In the genomic region with DNA sequence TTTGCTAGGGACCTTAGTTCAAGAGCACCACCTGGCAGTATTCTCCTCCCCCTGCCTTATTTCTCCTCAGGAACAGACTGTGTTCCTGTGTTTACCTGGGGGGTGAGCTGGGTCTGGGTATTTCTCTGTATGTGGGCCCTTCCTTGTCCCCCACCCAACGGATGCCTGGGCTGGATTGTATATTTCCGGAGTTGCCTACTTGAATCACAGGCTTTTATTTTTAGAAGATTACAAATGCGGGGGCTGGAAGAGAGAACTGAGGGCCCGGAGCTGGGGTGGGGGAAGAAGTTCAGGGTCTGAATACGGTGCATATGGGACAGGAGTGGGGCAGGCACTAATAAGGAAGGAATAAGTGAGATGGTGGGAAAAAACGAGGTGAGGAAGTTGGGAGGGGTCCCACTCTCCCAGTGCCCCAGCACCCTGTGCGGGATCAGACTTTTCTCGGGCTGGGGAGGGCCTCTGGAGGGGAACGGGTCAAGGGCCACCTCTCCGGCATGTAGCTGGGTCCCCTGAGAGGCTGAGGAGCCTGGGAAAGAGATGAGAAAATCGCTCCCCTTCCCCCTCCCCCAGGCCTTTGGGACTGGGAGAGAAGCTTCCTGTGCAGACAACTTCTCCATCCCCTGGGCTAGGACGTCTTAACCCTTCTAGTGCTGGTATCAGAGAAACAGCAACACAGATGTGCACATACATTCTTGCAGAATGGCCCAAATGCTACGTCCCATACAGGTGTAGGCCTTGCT, we compare ENCODE assay signal across 12 cellular contexts. TPM values are rescaled to one million over a fixed set of nuclear protein-coding genes. Genes with fewer than 3 reads are reported as not detected.
DNase-seq lines count a peak whose midpoint lies in the region; FAIRE-seq and TF ChIP-seq lines count a peak whose summit lies in the region.
"Had no signal": no experiment of that assay in that cellular context is flagged by ENCODE, and none has a peak within 500 bp of the region (broad histone marks: within the 10 kb centered on the region; RNA-seq: fewer than 3 reads in every experiment).

No MANE protein-coding gene starts in this region.

- peaks cover 0 to 9% (median 2%) of the 10 kb centered on the region in 3 experiments; a peak in 5 of 7 replicates for H3K36me3 Mint-ChIP-seq in H9 (ENCODE audit: insufficient read depth in 1 of 3, low read depth in 3 of 3)
- peaks cover 12% of the 10 kb centered on the region for H3K36me3 Mint-ChIP-seq in Calu3 (ENCODE audit: insufficient read depth, unreplicated experiment)
- H3K36me3 Mint-ChIP-seq: activated naive CD4-positive, alpha-beta T cell treated with anti-CD3 and anti-CD28 coated beads, Interleukin-2, amount 50 U/mL, for 72 hours had no signal

- H4K20me1 ChIP-seq in H9 (ENCODE audit: control insufficient read depth, insufficient read depth, insufficient read length), result no peaks in the 10 kb centered on the region

- no peaks in the 10 kb centered on the region for H3K79me1 ChIP-seq in H9 (ENCODE audit: insufficient read depth, low read depth, low read length, poor library complexity, severe bottlenecking)

- no peak overlapping the region for H2AK5ac ChIP-seq in H9 (ENCODE audit: insufficient read length, low read length)

- BruUV-seq in Calu3 (replicated peaks; lab: Mats Ljungman, UMichigan), result no TSS peak

- no peak overlapping the region for H4K8ac ChIP-seq in H9 (replicated peaks; ENCODE audit: insufficient read length, low read depth, low read length)

- H3K27me3 ChIP-seq in H9 (ENCODE audit: insufficient read depth, low read length), result no peaks in the 10 kb centered on the region
- peaks cover 0 to 16% (median 11%) of the 10 kb centered on the region in 5 donors for H3K27me3 ChIP-seq in subcutaneous abdominal adipose tissue (ENCODE audit: control insufficient read depth in 5 of 5, insufficient read depth in 4 of 5, low read length in 5 of 5)

- no peak overlapping the region for H2BK15ac ChIP-seq in H9 (ENCODE audit: low read depth, low read length)

- H3K9me3 Mint-ChIP-seq in H9, result no peaks in the 10 kb centered on the region
- H3K9me3 Mint-ChIP-seq in Calu3 (ENCODE audit: low read depth, unreplicated experiment), result no peaks in the 10 kb centered on the region
- H3K9me3 Mint-ChIP-seq: activated CD4-positive, alpha-beta T cell treated with anti-CD3 and anti-CD28 coated beads, Interleukin-2, amount 10 ng/mL, durations not matched to agents 7 days and 5 days; activated naive CD4-positive, alpha-beta T cell treated with anti-CD3 and anti-CD28 coated beads, Interleukin-2, amount 50 U/mL, for 72 hours had no signal

- CTCF ChIA-PET in Calu3 (lab: Charles Lee), result no interaction called here

- H3K79me2 ChIP-seq in H9 (ENCODE audit: insufficient read depth, low read length), result no peaks in the 10 kb centered on the region

- no peak overlapping the region for H3K27ac ChIP-seq in H9 (ENCODE audit: insufficient read length, low read depth, low read length)
- peak overlapping the region; percentile 26 to 70 for H3K27ac ChIP-seq in kidney (ENCODE audit: low read depth in 2 of 2, low read length in 2 of 2)
- H3K27ac ChIP-seq in subcutaneous abdominal adipose tissue (ENCODE audit: low read depth, low read length), result peak overlapping the region; percentile 57
- H3K27ac ChIP-seq: HL-60 had no signal

- no peak overlapping the region for H4K91ac ChIP-seq in H9 (ENCODE audit: insufficient read length, low read depth, low read length)

- H3K4me1 Mint-ChIP-seq in H9, result peaks cover 68 to 79% of the 10 kb centered on the region in 2 experiments
- H3K4me1 Mint-ChIP-seq in Calu3 (ENCODE audit: low read depth, unreplicated experiment), result peaks cover 40% of the 10 kb centered on the region

- no peak overlapping the region for H3K4ac ChIP-seq in H9 (ENCODE audit: low read depth, low read length)

- no peak overlapping the region for H2BK20ac ChIP-seq in H9 (ENCODE audit: low read depth, low read length, poor library complexity, severe bottlenecking)

- no peaks in the 10 kb centered on the region for H3K23me2 ChIP-seq in H9 (ENCODE audit: insufficient read length, low read depth, low read length, poor library complexity, severe bottlenecking)

- no peak overlapping the region for H2BK5ac ChIP-seq in H9 (ENCODE audit: insufficient read length, low read length)

- H2AFZ ChIP-seq in H9 (ENCODE audit: low read length), result no peak overlapping the region

- no peak overlapping the region; the same call in 1 of the 2 replicates for H3K14ac ChIP-seq in H9 (ENCODE audit: insufficient read depth, low read length)

- DNase-seq in H9 (peak; percentile 60), cardiac fibroblast (ENCODE audit: low read depth in 2 of 2) (peak; percentile 67 to 84), kidney (peak; percentile 65), SW480 (ENCODE audit: low spot score) (no peak), Calu3 (no peak), amygdala (lab: John Stamatoyannopoulos, UW) (no peak)
- DNase-seq: activated CD4-positive, alpha-beta T cell treated with anti-CD3 and anti-CD28 coated beads, Interleukin-2, amount 10 ng/mL, durations not matched to agents 7 days and 5 days; NCI-H1694 treated with DMSO at 0.1 percent for 48 hours; stimulated activated CD4-positive, alpha-beta T cell treated with anti-CD3 and anti-CD28 coated beads, Interleukin-2, amount 100 ng/mL, for 48 hours had no signal

- H2BK120ac ChIP-seq in H9 (ENCODE audit: low read depth, low read length, poor library complexity, severe bottlenecking), result no peak overlapping the region

- no peak overlapping the region for H2BK12ac ChIP-seq in H9 (ENCODE audit: insufficient read length, low read depth, low read length)

- H3K9ac ChIP-seq in H9 (ENCODE audit: extremely low read depth, insufficient read length, low read length), result no peak overlapping the region
- peak overlapping the region in 1 of 2 donors; percentile 55 for H3K9ac ChIP-seq in kidney (ENCODE audit: low read length in 2 of 2)
- H3K9ac ChIP-seq in subcutaneous abdominal adipose tissue (ENCODE audit: low read length in 5 of 5), result no peak overlapping the region

- H3K27ac Mint-ChIP-seq in H9 (peak overlapping the region; percentile 42 to 90 (median 75); a peak in 6 of 7 replicates), Calu3 (ENCODE audit: unreplicated experiment) (no peak overlapping the region)
- H3K27ac Mint-ChIP-seq: activated CD4-positive, alpha-beta T cell treated with anti-CD3 and anti-CD28 coated beads, Interleukin-2, amount 10 ng/mL, durations not matched to agents 7 days and 5 days had no signal

- H3T11ph ChIP-seq in H9 (ENCODE audit: low read length), result no peak overlapping the region

- no peak overlapping the region for H3K4me2 ChIP-seq in H9 (ENCODE audit: insufficient read depth, insufficient read length, low read length)

- H3K4me1 ChIP-seq in H9 (ENCODE audit: insufficient read depth, low read length) (peaks cover 29% of the 10 kb centered on the region), kidney (ENCODE audit: control insufficient read depth in 1 of 2, insufficient read depth in 1 of 2, low read depth in 1 of 2, low read length in 2 of 2) (peaks cover 33 to 35% of the 10 kb centered on the region in 2 donors), subcutaneous abdominal adipose tissue (ENCODE audit: control insufficient read depth in 5 of 5, insufficient read depth in 5 of 5, low read length in 5 of 5) (peaks cover 6 to 69% (median 20%) of the 10 kb centered on the region in 5 donors)

- H3K4me3 ChIP-seq in cardiac fibroblast (replicated peaks in 1 of 2; ENCODE audit: low read depth in 2 of 2, low read length in 2 of 2) (peak overlapping the region in 1 of 2 donors; percentile 1), kidney (ENCODE audit: low read length in 2 of 2) (no peak overlapping the region), subcutaneous abdominal adipose tissue (ENCODE audit: low read depth in 1 of 5, low read length in 5 of 5) (peak overlapping the region in 2 of 5 donors; percentile 12 to 24)

- FAIRE-seq in kidney (lab: Jason Lieb, UNC), result no peak

- TF ChIP-seq CTCF in H9 (conservative IDR thresholded peaks at IDR 0.05) (no peak), cardiac fibroblast (IDR thresholded peaks at IDR 0.05; ENCODE audit: low read depth, low read length) (no peak), kidney (IDR thresholded peaks at IDR 0.05; ENCODE audit: borderline replicate concordance, extremely low read depth, insufficient read depth) (no peak), Calu3 (IDR thresholded peaks at IDR 0.05; ENCODE audit: unreplicated experiment) (no peak)

- no peak overlapping the region for H3K23ac ChIP-seq in H9 (ENCODE audit: insufficient read length, low read depth, low read length)

- H4K5ac ChIP-seq in H9 (ENCODE audit: insufficient read length, low read depth, low read length), result no peak overlapping the region

- H3K18ac ChIP-seq in H9 (ENCODE audit: insufficient read length, low read depth, low read length), result no peak overlapping the region

- no peaks in the 10 kb centered on the region for H3K36me3 ChIP-seq in kidney (ENCODE audit: control insufficient read depth in 1 of 2, insufficient read depth in 2 of 2, low read length in 2 of 2)
- no peaks in the 10 kb centered on the region for H3K36me3 ChIP-seq in subcutaneous abdominal adipose tissue (ENCODE audit: control insufficient read depth in 5 of 5, insufficient read depth in 5 of 5, low read length in 5 of 5)

- no peak overlapping the region for H3K56ac ChIP-seq in H9 (ENCODE audit: insufficient read length, low read depth, low read length)

- H3K9me3 ChIP-seq in H9 (ENCODE audit: control insufficient read depth, low read depth, low read length) (no peaks in the 10 kb centered on the region), kidney (ENCODE audit: control insufficient read depth in 1 of 2, low read length in 2 of 2) (no peaks in the 10 kb centered on the region), subcutaneous abdominal adipose tissue (ENCODE audit: control insufficient read depth in 5 of 5, low read length in 5 of 5) (no peaks in the 10 kb centered on the region)

- H3K27me3 Mint-ChIP-seq in H9 (ENCODE audit: low read depth), result no peaks in the 10 kb centered on the region
- H3K27me3 Mint-ChIP-seq in Calu3 (ENCODE audit: unreplicated experiment), result no peaks in the 10 kb centered on the region

- intact Hi-C loops in kidney (cut with DNase I), result no loop called here
- intact Hi-C loops in Calu3 (cut with micrococcal nuclease; ENCODE audit: unreplicated experiment), result no loop called here

- H3K4me3 Mint-ChIP-seq in H9, result peak overlapping the region in 1 of 2 experiments; percentile 46; a peak in 2 of 5 replicates
- H3K4me3 Mint-ChIP-seq in Calu3 (ENCODE audit: low read depth, unreplicated experiment), result no peak overlapping the region
- H3K4me3 Mint-ChIP-seq: activated CD4-positive, alpha-beta T cell treated with anti-CD3 and anti-CD28 coated beads, Interleukin-2, amount 10 ng/mL, durations not matched to agents 7 days and 5 days had no signal

- no CpG with 5 or more reads among the region's 13 CpGs for WGBS in H9 (ENCODE audit: extremely low coverage, insufficient read length, low lambda C conversion rate)

RNA-seq across cellular contexts. Expression of a gene that starts 42.1 kb away (rescaled TPM):
- total RNA-seq in H9 (2021) (127 and 131 TPM in 2 replicates), kidney (147 TPM), Calu3 (2022) (146 and 167 TPM in 2 replicates)
- 37.3 TPM for polyA plus RNA-seq in kidney (ENCODE audit: insufficient read depth, low read depth, low replicate concordance)
- total RNA-seq: activated CD4-positive, alpha-beta T cell treated with anti-CD3 and anti-CD28 coated beads, Interleukin-2, amount 10 ng/mL, durations not matched to agents 7 days and 5 days had no signal

Comparison
In these comparisons a context has a peak if more than half of its experiments do, and no peak if none do; other contexts are left out.
1. DNase-seq: peak in H9 (single experiment), cardiac fibroblast (2 of 2) and kidney (single experiment); none in SW480 (single experiment), Calu3 (single experiment) and amygdala (0 of 56).